Comparison of ENCODE assay signal across 12 cellular contexts in genomic region chr7:44964384-44964830, GRCh38. TPM values are rescaled to one million over a fixed set of nuclear protein-coding genes. Genes with fewer than 3 reads are reported as not detected.
DNase-seq lines count a peak whose midpoint lies in the region; ATAC-seq and TF ChIP-seq lines count a peak whose summit lies in the region.
"Had no signal": no experiment of that assay in that cellular context is flagged by ENCODE, and none has a peak within 500 bp of the region (broad histone marks: within the 10 kb centered on the region; RNA-seq: fewer than 3 reads in every experiment).

No MANE protein-coding gene starts in this region.

- no peaks in the 10 kb centered on the region for H3F3A ChIP-seq in PC-3 (ENCODE audit: low read length, unreplicated experiment)

- H4K20me1 ChIP-seq in PC-3 (ENCODE audit: low read length): no peaks in the 10 kb centered on the region

- DNase-seq in AG04450 (ENCODE audit: low read depth, low spot score): no peak
- peak; percentile 51 for DNase-seq in ELR (ENCODE audit: low read depth)
- DNase-seq in PC-3: no peak
- DNase-seq in fibroblast of pulmonary artery (ENCODE audit: low read depth): no peak
- no peak for DNase-seq in sigmoid colon
- DNase-seq in body of pancreas: no peak
- no peak for DNase-seq in nucleus accumbens (lab: John Stamatoyannopoulos, UW)
- DNase-seq: heart left ventricle, NCI-H748 treated with DMSO at 0.1 percent for 48 hours, testis had no signal

- H3K36me3 ChIP-seq in PC-3 (ENCODE audit: low read depth, low read length): no peaks in the 10 kb centered on the region
- H3K36me3 ChIP-seq in sigmoid colon: no peaks in the 10 kb centered on the region
- no peaks in the 10 kb centered on the region for H3K36me3 ChIP-seq in body of pancreas (replicated peaks in 1 of 2; ENCODE audit: insufficient read depth in 1 of 2, low read depth in 2 of 2)
- H3K36me3 ChIP-seq: right atrium auricular region had no signal

- 78 to 86% methylated on average over 7 of the region's 7 CpGs for WGBS in sigmoid colon, 2 donors
- WGBS in body of pancreas, 2 donors: 79 to 83% methylated on average over 4 to 7 of the region's 7 CpGs

- no peaks in the 10 kb centered on the region for H3K79me2 ChIP-seq in PC-3 (ENCODE audit: low read length)

- H3K4me2 ChIP-seq in PC-3 (ENCODE audit: low read length): no peak overlapping the region

- POLR2A ChIA-PET in AG04450 (lab: Yijun Ruan, JAX) (no interaction called here), PC-3 (lab: Charles Lee; ENCODE audit: unreplicated experiment) (no interaction called here)

- TF ChIP-seq CTCF in AG04450 (IDR thresholded peaks at IDR 0.05; ENCODE audit: low read depth, low read length) (peak; percentile 44; the same call in 1 of the 2 replicates), PC-3 (conservative IDR thresholded peaks at IDR 0.05; ENCODE audit: low read depth, low read length) (peak; percentile 52), fibroblast of pulmonary artery (IDR thresholded peaks at IDR 0.05; ENCODE audit: low read length, missing control alignments) (peak; percentile 40), sigmoid colon (IDR thresholded peaks at IDR 0.05) (no peak), body of pancreas (IDR thresholded peaks at IDR 0.05) (no peak)

- BruUV-seq in PC-3 (replicated peaks; lab: Mats Ljungman, UMichigan): no TSS peak

- ATAC-seq in PC-3 (peak; percentile 65), body of pancreas (no peak), GM21737 (IDR thresholded peaks at IDR 0.05; ENCODE audit: unreplicated experiment) (no peak)
- ATAC-seq: heart left ventricle had no signal

- H3K4me3 ChIP-seq in AG04450 (ENCODE audit: low read depth, low read length) (no peak overlapping the region), PC-3 (ENCODE audit: low read length) (no peak overlapping the region), fibroblast of pulmonary artery (replicated peaks; ENCODE audit: low read depth, low read length) (no peak overlapping the region), sigmoid colon (no peak overlapping the region), body of pancreas (no peak overlapping the region)
- H3K4me3 ChIP-seq: heart left ventricle, right atrium auricular region, testis had no signal

- no peak for TF ChIP-seq EP300 in sigmoid colon (IDR thresholded peaks at IDR 0.05)

- CTCF ChIA-PET in AG04450 (lab: Charles Lee) (interaction anchor here (0.5 to 1.9 kb wide), 4 partner anchors 10 to 172 kb away, joined by 3 to 7 read pairs (median 3); no protein-coding TSS in a partner anchor), PC-3 (lab: Charles Lee) (interaction anchor here (0.6 kb wide), 1 partner anchor 120 kb away, joined by 3 read pairs; no protein-coding TSS in a partner anchor)

- TF ChIP-seq POLR2A in sigmoid colon (IDR thresholded peaks at IDR 0.05) (no peak), body of pancreas (IDR thresholded peaks at IDR 0.05) (no peak)

- H3K4me1 ChIP-seq in PC-3 (ENCODE audit: insufficient read depth, low read length) (no peaks in the 10 kb centered on the region), sigmoid colon (peaks cover 0 to 15% (median 12%) of the 10 kb centered on the region in 4 donors), body of pancreas (peaks cover 9% of the 10 kb centered on the region)

- no peak overlapping the region for H3K9ac ChIP-seq in PC-3 (ENCODE audit: low read length)

- intact Hi-C loops in PC-3 (cut with micrococcal nuclease): no loop called here
- intact Hi-C loops in sigmoid colon (cut with DNase I): no loop called here
- intact Hi-C loops in body of pancreas (cut with DNase I): no loop called here

- H3K9me2 ChIP-seq in PC-3 (replicated peaks; ENCODE audit: low read length): no peaks in the 10 kb centered on the region

- H3K27ac ChIP-seq in AG04450 (ENCODE audit: low read depth, low read length) (no peak overlapping the region), PC-3 (ENCODE audit: low read length) (no peak overlapping the region), sigmoid colon (no peak overlapping the region), body of pancreas (no peak overlapping the region)
- H3K27ac ChIP-seq: heart left ventricle, right atrium auricular region, testis had no signal

- no peak overlapping the region for H2AFZ ChIP-seq in PC-3 (ENCODE audit: low read length)

- no peaks in the 10 kb centered on the region; the same call in 1 of the 2 replicates for H3K9me3 ChIP-seq in AG04450 (ENCODE audit: control insufficient read depth, insufficient read depth, low read length)
- H3K9me3 ChIP-seq in PC-3 (ENCODE audit: low read length): no peaks in the 10 kb centered on the region
- H3K9me3 ChIP-seq in sigmoid colon: no peaks in the 10 kb centered on the region
- H3K9me3 ChIP-seq in body of pancreas: no peaks in the 10 kb centered on the region
- H3K9me3 ChIP-seq: heart left ventricle, right atrium auricular region, testis had no signal

- H3K27me3 ChIP-seq in AG04450 (ENCODE audit: control insufficient read depth, insufficient read depth, low read length) (peaks cover 17% of the 10 kb centered on the region), PC-3 (ENCODE audit: low read length) (no peaks in the 10 kb centered on the region), sigmoid colon (peaks cover 0 to 23% (median 0%) of the 10 kb centered on the region in 3 donors), body of pancreas (peaks cover 0 to 3% of the 10 kb centered on the region in 2 donors)
- H3K27me3 ChIP-seq: right atrium auricular region, testis had no signal

RNA-seq across cellular contexts. Expression of gene MYO1G, which starts 14.4 kb away (rescaled TPM):
- polyA plus RNA-seq in AG04450 (2011; rRNA removed) (not detected in 2 replicates), sigmoid colon (10 to 100 TPM in 1 of 3 donors, 1 to 10 TPM in 2; 2.4 to 19.5 (median 2.8) TPM)
- 0.09 TPM in 1 of 2 replicates, not detected in the other for polyA minus RNA-seq in AG04450 (2011; rRNA and poly(A)+ RNA removed)
- total RNA-seq in PC-3 (2014; rRNA removed) (0.11 and 0.17 TPM in 2 replicates), sigmoid colon (1 to 10 TPM; 1.1 to 3.4 (median 1.1) TPM), body of pancreas (1 to 10 TPM; 2.3 to 3.3 TPM)

RNA-seq across cellular contexts. Expression of gene CCM2, which starts 35.6 kb away (rescaled TPM):
- polyA plus RNA-seq in AG04450 (2011; rRNA removed) (24.7 and 40.6 TPM in 2 replicates), sigmoid colon (10 to 100 TPM; 29.1 to 54.2 (median 29.4) TPM)
- 35.8 and 59.6 TPM in 2 replicates for polyA minus RNA-seq in AG04450 (2011; rRNA and poly(A)+ RNA removed)
- total RNA-seq in PC-3 (2014; rRNA removed) (56.6 and 61.5 TPM in 2 replicates), sigmoid colon (10 to 100 TPM; 28.1 to 40.7 (median 36.3) TPM), body of pancreas (10 to 100 TPM; 19.4 to 22.3 TPM)

Comparison
In these comparisons a context has a peak if more than half of its experiments do, and no peak if none do; other contexts are left out.
1. CTCF ChIP-seq: peak in AG04450 (single experiment), PC-3 (single experiment) and fibroblast of pulmonary artery (single experiment); none in sigmoid colon (0 of 4) and body of pancreas (0 of 7).